13 cellular contexts compared by ENCODE assay signal in genomic region chr6:140806431-140806830, GRCh38.
"Had no signal": no experiment of that assay in that cellular context is flagged by ENCODE, and none has a peak within 500 bp of the region (broad histone marks: within the 10 kb centered on the region; RNA-seq: fewer than 3 reads in every experiment).

No MANE protein-coding gene starts in this region.

- H3K36me3 ChIP-seq: lower lobe of right lung, right atrium auricular region had no signal

- H3K4me3 ChIP-seq: coronary artery, lower lobe of right lung, right atrium auricular region, tibial nerve had no signal

- ATAC-seq: activated CD8-positive, alpha-beta T cell treated with anti-CD3 and anti-CD28 coated beads, Interleukin-2, amount 10 ng/mL, durations not matched to agents 7 days and 5 days; lower lobe of right lung; stimulated activated effector memory CD8-positive, alpha-beta T cell treated with anti-CD3 and anti-CD28 coated beads, Interleukin-12 subunit alpha, Interleukin-12 subunit beta, amount 100 ng/mL, for 72 hours had no signal

- H3K9me3 ChIP-seq: lower lobe of right lung, right atrium auricular region, tibial nerve had no signal

- FAIRE-seq: small intestine had no signal

- H3K27me3 ChIP-seq: right atrium auricular region, tibial nerve had no signal

- H3K4me1 ChIP-seq: lower lobe of right lung, right atrium auricular region had no signal

- DNase-seq: activated CD4-positive, alpha-beta T cell treated with anti-CD3 and anti-CD28 coated beads for 48 hours; activated CD8-positive, alpha-beta T cell treated with anti-CD3 and anti-CD28 coated beads, Interleukin-2, amount 10 ng/mL, durations not matched to agents 7 days and 5 days; activated naive CD4-positive, alpha-beta T cell treated with anti-CD3 and anti-CD28 coated beads, Interleukin-2, amount 10 ng/mL, durations not matched to agents 7 days and 5 days; caudate nucleus; effector CD8-positive, alpha-beta T cell; hippocampal formation; lower lobe of right lung; naive B cell; small intestine had no signal
